In the genomic region with DNA sequence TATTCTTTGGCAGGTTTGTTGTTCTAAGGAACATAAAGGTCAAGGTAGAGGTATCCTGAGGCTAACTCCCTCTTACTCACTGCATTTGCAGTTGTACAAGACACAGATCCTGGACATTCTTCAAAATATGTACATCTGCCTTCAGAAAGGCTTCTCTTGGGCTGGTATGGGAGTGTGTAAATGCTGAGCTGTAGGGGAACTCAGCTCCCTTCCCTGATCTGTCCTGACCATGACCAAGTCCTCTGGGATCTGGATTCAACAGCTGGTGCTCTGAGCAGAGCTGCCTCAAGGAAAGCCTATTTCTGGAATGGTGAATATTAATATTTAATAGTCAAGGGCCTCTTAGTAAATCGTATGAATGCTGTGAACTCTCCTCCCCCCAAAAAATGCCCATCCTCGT, we compare ENCODE assay signal across 12 cellular contexts.
DNase-seq lines count a peak whose midpoint lies in the region; ATAC-seq and TF ChIP-seq lines count a peak whose summit lies in the region.
"Had no signal": no experiment of that assay in that cellular context is flagged by ENCODE, and none has a peak within 500 bp of the region (broad histone marks: within the 10 kb centered on the region; RNA-seq: fewer than 3 reads in every experiment).

No MANE protein-coding gene starts in this region.

- peak overlapping the region; percentile 83 for H3K4me3 Mint-ChIP-seq in activated naive CD4-positive, alpha-beta T cell treated with anti-CD3 and anti-CD28 coated beads, Interleukin-2, amount 50 U/mL, for 24 hours
- peak overlapping the region; percentile 25 for H3K4me3 Mint-ChIP-seq in glutamatergic neuron (ENCODE audit: unreplicated experiment)
- no peak overlapping the region for H3K4me3 Mint-ChIP-seq in chondrocyte (ENCODE audit: unreplicated experiment)

- H3K9me3 Mint-ChIP-seq in activated naive CD4-positive, alpha-beta T cell treated with anti-CD3 and anti-CD28 coated beads, Interleukin-2, amount 50 U/mL, for 24 hours, result no peaks in the 10 kb centered on the region
- no peaks in the 10 kb centered on the region for H3K9me3 Mint-ChIP-seq in glutamatergic neuron (ENCODE audit: unreplicated experiment)
- no peaks in the 10 kb centered on the region for H3K9me3 Mint-ChIP-seq in chondrocyte (ENCODE audit: low read depth)

- peaks cover 58% of the 10 kb centered on the region for H3K4me1 Mint-ChIP-seq in activated naive CD4-positive, alpha-beta T cell treated with anti-CD3 and anti-CD28 coated beads, Interleukin-2, amount 50 U/mL, for 24 hours
- peaks cover 11% of the 10 kb centered on the region for H3K4me1 Mint-ChIP-seq in glutamatergic neuron (ENCODE audit: low read depth, unreplicated experiment)
- H3K4me1 Mint-ChIP-seq in chondrocyte (ENCODE audit: low read depth), result peaks cover 15% of the 10 kb centered on the region

- H3K27me3 ChIP-seq in thoracic aorta (replicated peaks; ENCODE audit: insufficient read depth) (no peaks in the 10 kb centered on the region), H7 (ENCODE audit: control insufficient read depth, insufficient read depth, low read length) (no peaks in the 10 kb centered on the region)

- H3K36me3 Mint-ChIP-seq in activated naive CD4-positive, alpha-beta T cell treated with anti-CD3 and anti-CD28 coated beads, Interleukin-2, amount 50 U/mL, for 24 hours, result no peaks in the 10 kb centered on the region
- no peaks in the 10 kb centered on the region for H3K36me3 Mint-ChIP-seq in glutamatergic neuron (ENCODE audit: unreplicated experiment)
- H3K36me3 Mint-ChIP-seq in chondrocyte (ENCODE audit: low read depth), result no peaks in the 10 kb centered on the region

- H3K4me3 ChIP-seq in thoracic aorta (peak overlapping the region; percentile 43), H7 (ENCODE audit: insufficient read depth, low read depth, low read length) (no peak overlapping the region)

- TF ChIP-seq CTCF in glutamatergic neuron (IDR thresholded peaks at IDR 0.05; ENCODE audit: partially characterized antibody, unreplicated experiment), result no peak
- no peak for TF ChIP-seq CTCF in thoracic aorta (IDR thresholded peaks at IDR 0.05)
- TF ChIP-seq CTCF in chondrocyte (IDR thresholded peaks at IDR 0.05), result no peak

- ATAC-seq in HG03460 (IDR thresholded peaks at IDR 0.05; ENCODE audit: unreplicated experiment) (peak; percentile 25), thoracic aorta (ENCODE audit: insufficient number of reproducible peaks, low FRiP score, low read depth) (no peak)

- H3K36me3 ChIP-seq in thoracic aorta (no peaks in the 10 kb centered on the region), H7 (replicated peaks; ENCODE audit: control insufficient read depth, insufficient read depth, low read length) (no peaks in the 10 kb centered on the region)

- no peak for DNase-seq in activated naive CD4-positive, alpha-beta T cell (lab: John Stamatoyannopoulos, UW)
- DNase-seq in glutamatergic neuron (no peak), thoracic aorta (ENCODE audit: low spot score) (no peak), H7 (no peak), chondrocyte (ENCODE audit: low spot score) (no peak), GDM1 (lab: John Stamatoyannopoulos, UW) (no peak)
- DNase-seq: dermis blood vessel endothelial cell, hypothalamus, NCI-H187 treated with DMSO at 0.1 percent for 48 hours, occipital lobe had no signal

- peak overlapping the region; percentile 97 for H3K27ac Mint-ChIP-seq in activated naive CD4-positive, alpha-beta T cell treated with anti-CD3 and anti-CD28 coated beads, Interleukin-2, amount 50 U/mL, for 24 hours
- H3K27ac Mint-ChIP-seq in glutamatergic neuron (ENCODE audit: unreplicated experiment), result peak overlapping the region; percentile 62
- no peak overlapping the region for H3K27ac Mint-ChIP-seq in chondrocyte (ENCODE audit: unreplicated experiment)

- no peak overlapping the region for H3K27ac ChIP-seq in thoracic aorta

- peaks cover 9 to 31% of the 10 kb centered on the region in 2 donors for H3K4me1 ChIP-seq in thoracic aorta (ENCODE audit: control insufficient read depth in 1 of 2, low read depth in 2 of 2)

- no peaks in the 10 kb centered on the region for H3K9me3 ChIP-seq in thoracic aorta

- H3K27me3 Mint-ChIP-seq in activated naive CD4-positive, alpha-beta T cell treated with anti-CD3 and anti-CD28 coated beads, Interleukin-2, amount 50 U/mL, for 24 hours, result no peaks in the 10 kb centered on the region
- H3K27me3 Mint-ChIP-seq in glutamatergic neuron (ENCODE audit: unreplicated experiment) (no peaks in the 10 kb centered on the region), chondrocyte (ENCODE audit: low read depth) (peaks cover 14% of the 10 kb centered on the region)
